ENCODE assay signal across 1 cellular context in genomic region chr2:46564811-46565241, GRCh38.
A peak's percentile ranks its signal among the peaks of the same experiment; 100 is the strongest.
TF ChIP-seq lines count a peak whose summit lies in the region.

No MANE protein-coding gene starts in this region.

TF ChIP-seq in K562, 482 proteins besides CTCF, POLR2A, EP300 and RAD21:
- TF ChIP-seq RAD51 (IDR thresholded peaks at IDR 0.05; ENCODE audit: borderline replicate concordance, low read depth), result peak; percentile 83
- TF ChIP-seq NR2C1 (IDR thresholded peaks at IDR 0.05), result no peak
- TF ChIP-seq NR2C1 (tag; IDR thresholded peaks at IDR 0.05), result no peak
- TF ChIP-seq ATF4 (CRISPR knock-in tag; IDR thresholded peaks at IDR 0.05), result no peak
- TF ChIP-seq E2F5 (CRISPR knock-in tag; IDR thresholded peaks at IDR 0.05), result no peak
- peak; percentile 14 for TF ChIP-seq NFYB (IDR thresholded peaks at IDR 0.05; ENCODE audit: extremely low read depth, insufficient read length)
- TF ChIP-seq CBFA2T2 (conservative IDR thresholded peaks at IDR 0.05), result peak; percentile 30; the same call in 1 of the 2 replicates
- peak in 1 of 2 experiments; percentile 60; a peak in 1 of 4 replicates for TF ChIP-seq RCOR1 (IDR thresholded peaks at IDR 0.05; ENCODE audit: borderline replicate concordance in 1 of 2, low read depth in 2 of 2, low read length in 2 of 2)
- TF ChIP-seq WHSC1 (IDR thresholded peaks at IDR 0.05; ENCODE audit: low read length), result no peak
- TF ChIP-seq NCOR1 (IDR thresholded peaks at IDR 0.05), result 0 out of 2 replicates have a peak, but pooled peaks have one; percentile 9
- TF ChIP-seq TFAP4 (CRISPR knock-in tag; IDR thresholded peaks at IDR 0.05; ENCODE audit: borderline replicate concordance), result peak; percentile 30; the same call in 1 of the 2 replicates
- no peak for TF ChIP-seq IFI16 (CRISPR knock-in tag; IDR thresholded peaks at IDR 0.05)
- no peak for TF ChIP-seq BDP1 (IDR thresholded peaks at IDR 0.05; ENCODE audit: insufficient read depth, insufficient read length)
- TF ChIP-seq BCLAF1 (IDR thresholded peaks at IDR 0.05; ENCODE audit: borderline replicate concordance in 1 of 2, control insufficient read depth in 1 of 2, low read depth in 2 of 2, low read length in 1 of 2), result no peak
- TF ChIP-seq CBFA2T3 (IDR thresholded peaks at IDR 0.05), result peak; percentile 41; the same call in 1 of the 2 replicates
- TF ChIP-seq ETV5 (CRISPR knock-in tag; IDR thresholded peaks at IDR 0.05; ENCODE audit: low read depth), result no peak
- no peak for TF ChIP-seq ARID4B (CRISPR knock-in tag; IDR thresholded peaks at IDR 0.05)
- no peak for TF ChIP-seq TARDBP (IDR thresholded peaks at IDR 0.05)
- no peak for TF ChIP-seq SMAD2 (IDR thresholded peaks at IDR 0.05; ENCODE audit: low read depth, low read length)
- TF ChIP-seq ZC3H8 (IDR thresholded peaks at IDR 0.05), result no peak
- TF ChIP-seq THAP12 (CRISPR knock-in tag; IDR thresholded peaks at IDR 0.05), result no peak
- TF ChIP-seq USF1 (CRISPR knock-in tag; IDR thresholded peaks at IDR 0.05), result peak; percentile 93
- no peak for TF ChIP-seq TAF9B (IDR thresholded peaks at IDR 0.05; ENCODE audit: partially characterized antibody)
- TF ChIP-seq USF2 (CRISPR knock-in tag; IDR thresholded peaks at IDR 0.05), result peak; percentile 88
- TF ChIP-seq TOE1 (IDR thresholded peaks at IDR 0.05; ENCODE audit: borderline replicate concordance), result no peak
- TF ChIP-seq TOE1 (CRISPR knock-in tag; IDR thresholded peaks at IDR 0.05; ENCODE audit: borderline replicate concordance, low read depth), result no peak
- TF ChIP-seq RBM25 (IDR thresholded peaks at IDR 0.05; ENCODE audit: low read depth, low read length, severe bottlenecking), result peak; percentile 42
- TF ChIP-seq STAT6 (CRISPR knock-in tag; IDR thresholded peaks at IDR 0.05), result 0 out of 2 replicates have a peak, but pooled peaks have one; percentile 75
- TF ChIP-seq FOXP4 (CRISPR knock-in tag; IDR thresholded peaks at IDR 0.05; ENCODE audit: borderline replicate concordance), result no peak
- no peak for TF ChIP-seq MEF2A (IDR thresholded peaks at IDR 0.05; ENCODE audit: control insufficient read depth, low read depth, low read length)
- TF ChIP-seq HIVEP1 (CRISPR knock-in tag; IDR thresholded peaks at IDR 0.05), result no peak
- no peak for TF ChIP-seq NR0B1 (IDR thresholded peaks at IDR 0.05; ENCODE audit: partially characterized antibody)
- peak; percentile 70; the same call in 1 of the 2 replicates for TF ChIP-seq HMBOX1 (IDR thresholded peaks at IDR 0.05)
- no peak for TF ChIP-seq CHD2 (IDR thresholded peaks at IDR 0.05; ENCODE audit: low read depth, low read length)
